ENCODE assay signal across 22 cellular contexts in genomic region chr1:93222987-93223675, GRCh38. TPM values are rescaled to one million over a fixed set of nuclear protein-coding genes. Genes with fewer than 3 reads are reported as not detected.
DNase-seq lines count a peak whose midpoint lies in the region; ATAC-seq, FAIRE-seq and TF ChIP-seq lines count a peak whose summit lies in the region.
"Had no signal": no experiment of that assay in that cellular context is flagged by ENCODE, and none has a peak within 500 bp of the region (broad histone marks: within the 10 kb centered on the region; RNA-seq: fewer than 3 reads in every experiment).

No MANE protein-coding gene starts in this region.

- no peak overlapping the region for H4K5ac ChIP-seq in IMR-90 (ENCODE audit: low read depth, low read length)

- H3K9me1 ChIP-seq in IMR-90 (ENCODE audit: insufficient read depth, low read length) = 0 out of 2 replicates have a peak, but pooled peaks cover 3% of the 10 kb centered on the region

- dilution Hi-C loops in IMR-90 (cut with HindIII; ENCODE audit: low sequenced_read_pairs, unreplicated experiment) = no loop called here

- no peaks in the 10 kb centered on the region for H3K4me1 Mint-ChIP-seq in GM23338
- H3K4me1 Mint-ChIP-seq in mesothelial cell of epicardium = peaks cover 15% of the 10 kb centered on the region

- no peak overlapping the region for H2AK5ac ChIP-seq in IMR-90 (ENCODE audit: low read depth, low read length)

- H3K27me3 ChIP-seq in GM23338 (ENCODE audit: insufficient read depth) (no peaks in the 10 kb centered on the region), IMR-90 (ENCODE audit: control insufficient read depth, insufficient read depth, low read length) (no peaks in the 10 kb centered on the region), bronchial epithelial cell (ENCODE audit: control insufficient read depth, insufficient read depth, low read length) (no peaks in the 10 kb centered on the region)
- H3K27me3 ChIP-seq: BLaER1 treated with 17β-estradiol and CSF1 and Interleukin-3, amounts not matched to agents 10 nM and 100 nM had no signal

- H3K4me3 ChIP-seq in GM23338 (no peak overlapping the region), IMR-90 (ENCODE audit: insufficient read depth, low read depth, low read length) (no peak overlapping the region), bronchial epithelial cell (ENCODE audit: low read depth, low read length) (no peak overlapping the region)
- H3K4me3 ChIP-seq: A549; BLaER1 treated with 17β-estradiol and CSF1 and Interleukin-3, amounts not matched to agents 10 nM and 100 nM; PC-9 had no signal

- no peak for FAIRE-seq in bronchial epithelial cell (lab: Jason Lieb, UNC)
- FAIRE-seq: A549, D721Med had no signal

- intact Hi-C loops in IMR-90 (cut with micrococcal nuclease) = no loop called here

- peaks cover 5% of the 10 kb centered on the region; the same call in 1 of the 2 replicates for H3K36me3 ChIP-seq in GM23338 (ENCODE audit: insufficient read depth)
- peaks cover 4% of the 10 kb centered on the region for H3K36me3 ChIP-seq in IMR-90 (ENCODE audit: control insufficient read depth, insufficient read depth, low read length)
- peaks cover under 1% of the 10 kb centered on the region for H3K36me3 ChIP-seq in bronchial epithelial cell (ENCODE audit: control insufficient read depth, insufficient read depth, low read length)

- BruUV-seq in IMR-90 (replicated peaks; lab: Mats Ljungman, UMichigan) = no TSS peak

- H3K36me3 Mint-ChIP-seq in GM23338 (ENCODE audit: low read depth) (peaks cover 63% of the 10 kb centered on the region), mesothelial cell of epicardium (peaks cover 27% of the 10 kb centered on the region)

- TF ChIP-seq POLR2A in IMR-90 (IDR thresholded peaks at IDR 0.05; ENCODE audit: low read depth, low read length) = no peak

- no peak overlapping the region for H3K56ac ChIP-seq in IMR-90 (ENCODE audit: extremely low read depth, insufficient read depth, low read length)

- H3K27ac Mint-ChIP-seq in GM23338 = no peak overlapping the region
- peak overlapping the region; percentile 66 for H3K27ac Mint-ChIP-seq in mesothelial cell of epicardium
- H3K27ac Mint-ChIP-seq: CD4-positive, alpha-beta T cell had no signal

- TF ChIP-seq CTCF in GM23338 (conservative IDR thresholded peaks at IDR 0.05; ENCODE audit: low read depth in 2 of 2) (no peak), IMR-90 (conservative IDR thresholded peaks at IDR 0.05; ENCODE audit: low read depth, low read length) (no peak), bronchial epithelial cell (IDR thresholded peaks at IDR 0.05; ENCODE audit: insufficient read depth, low read length, severe bottlenecking) (no peak), mesothelial cell of epicardium (IDR thresholded peaks at IDR 0.05; ENCODE audit: unreplicated experiment) (no peak)

- H3K27ac ChIP-seq in GM23338 (ENCODE audit: low read depth) = 0 out of 2 replicates have a peak overlapping the region, but pooled peaks have one; percentile 5
- no peak overlapping the region; the same call in 1 of the 2 replicates for H3K27ac ChIP-seq in IMR-90 (ENCODE audit: insufficient read depth, low read length)
- H3K27ac ChIP-seq: A549; BLaER1 treated with 17β-estradiol and CSF1 and Interleukin-3, amounts not matched to agents 10 nM and 100 nM; PC-9 had no signal

- H3K4me3 Mint-ChIP-seq in GM23338 (no peak overlapping the region), mesothelial cell of epicardium (no peak overlapping the region)
- H3K4me3 Mint-ChIP-seq: CD4-positive, alpha-beta T cell had no signal

- no peak overlapping the region for H3K4me2 ChIP-seq in GM23338
- no peak overlapping the region for H3K4me2 ChIP-seq in IMR-90 (ENCODE audit: low read depth, low read length)
- H3K4me2 ChIP-seq: A549; BLaER1 treated with 17β-estradiol and CSF1 and Interleukin-3, amounts not matched to agents 10 nM and 100 nM; PC-9 had no signal

- H3K9me3 ChIP-seq in IMR-90 (ENCODE audit: control insufficient read depth, insufficient read depth, low read length) = no peaks in the 10 kb centered on the region
- H3K9me3 ChIP-seq: A549 had no signal

- H3K23ac ChIP-seq in IMR-90 (ENCODE audit: low read depth, low read length) = no peak overlapping the region

- H3K9me3 Mint-ChIP-seq in GM23338 (no peaks in the 10 kb centered on the region), mesothelial cell of epicardium (peaks cover 13% of the 10 kb centered on the region)
- H3K9me3 Mint-ChIP-seq: CD4-positive, alpha-beta T cell had no signal

- WGBS in IMR-90 (ENCODE audit: extremely low coverage in 2 of 2, insufficient read length in 1 of 2), 2 experiments = no CpG with 5 or more reads among the region's 2 CpGs

- H3K14ac ChIP-seq in IMR-90 (replicated peaks; ENCODE audit: low read depth, low read length) = no peak overlapping the region

- no peak for TF ChIP-seq RAD21 in IMR-90 (IDR thresholded peaks at IDR 0.05; ENCODE audit: low read length)

- no peak overlapping the region for H2BK120ac ChIP-seq in IMR-90 (ENCODE audit: low read depth, low read length)

- no peak overlapping the region for H3K9ac ChIP-seq in IMR-90 (ENCODE audit: low read depth, low read length)
- H3K9ac ChIP-seq: BLaER1 treated with 17β-estradiol and CSF1 and Interleukin-3, amounts not matched to agents 10 nM and 100 nM had no signal

- peak overlapping the region; percentile 68 for H2BK5ac ChIP-seq in IMR-90 (ENCODE audit: low read depth, low read length, poor library complexity, severe bottlenecking)

- no peak overlapping the region for H2AFZ ChIP-seq in GM23338
- H2AFZ ChIP-seq in IMR-90 (replicated peaks; ENCODE audit: low read length, poor library complexity) = no peak overlapping the region
- H2AFZ ChIP-seq: PC-9 had no signal

- H2BK15ac ChIP-seq in IMR-90 (ENCODE audit: low read depth, low read length) = no peak overlapping the region

- peaks cover 9% of the 10 kb centered on the region for H3K27me3 Mint-ChIP-seq in GM23338 (ENCODE audit: insufficient read depth, low read depth, poor library complexity)
- no peaks in the 10 kb centered on the region for H3K27me3 Mint-ChIP-seq in mesothelial cell of epicardium (ENCODE audit: low read depth)
- H3K27me3 Mint-ChIP-seq: CD4-positive, alpha-beta T cell had no signal

- H3K18ac ChIP-seq in IMR-90 (ENCODE audit: low read depth, low read length) = peak overlapping the region; percentile 89; the same call in 1 of the 2 replicates

- H4K91ac ChIP-seq in IMR-90 (ENCODE audit: insufficient read depth, low read depth, low read length) = no peak overlapping the region

- DNase-seq in GM23338 (ENCODE audit: low spot score) (no peak), IMR-90 (no peak), bronchial epithelial cell (ENCODE audit: low read depth) (peak; percentile 81), mesothelial cell of epicardium (ENCODE audit: low spot score in 2 of 2, unreplicated experiment in 2 of 2) (no peak), HuH-7 (ENCODE audit: low spot score) (no peak), GF-D8 (lab: John Stamatoyannopoulos, UW) (no peak)
- DNase-seq: AML-193; CD4-positive, alpha-beta T cell; GOT3; KBM-7; NCI-H1417; NCI-H1694; NCI-H2029 treated with DMSO at 0.1 percent for 48 hours; NCI-H446 treated with DMSO at 0.1 percent for 48 hours; NCI-H526; PC-9; SHP77 had no signal

- no peaks in the 10 kb centered on the region for H3F3A ChIP-seq in GM23338 (replicated peaks; ENCODE audit: low read depth)

- H3K79me2 ChIP-seq in GM23338 (replicated peaks; ENCODE audit: insufficient read depth) = no peaks in the 10 kb centered on the region

- H3K4ac ChIP-seq in IMR-90 (ENCODE audit: low read depth, low read length) = no peak overlapping the region

- no peak overlapping the region for H2BK20ac ChIP-seq in IMR-90 (ENCODE audit: low read depth, low read length)

- ATAC-seq in GM23338 = no peak
- ATAC-seq in IMR-90 (ENCODE audit: low read depth) = no peak
- no peak for ATAC-seq in HG03039 (IDR thresholded peaks at IDR 0.05; ENCODE audit: unreplicated experiment)
- ATAC-seq: A549, HCT116 had no signal

- CTCF ChIA-PET in IMR-90 (lab: Yijun Ruan, JAX) = interaction anchor here (0.6 to 1.1 kb wide), 2 partner anchors 8 to 16 kb away, joined by 4 to 11 read pairs; no protein-coding TSS in a partner anchor

- no peak overlapping the region; a peak in 1 of 4 replicates for H4K8ac ChIP-seq in IMR-90 (ENCODE audit: low read depth in 2 of 2, low read length in 2 of 2)

- H3K4me1 ChIP-seq in GM23338 (ENCODE audit: insufficient read depth) (no peaks in the 10 kb centered on the region), IMR-90 (ENCODE audit: control insufficient read depth, insufficient read depth, low read length) (no peaks in the 10 kb centered on the region; the same call in 1 of the 2 replicates)
- H3K4me1 ChIP-seq: A549 had no signal

- H3K9me2 ChIP-seq in GM23338 (ENCODE audit: insufficient read depth) = no peaks in the 10 kb centered on the region

- H3K79me1 ChIP-seq in IMR-90 (ENCODE audit: low read depth in 1 of 2, low read length in 2 of 2) = no peaks in the 10 kb centered on the region

- POLR2A ChIA-PET in IMR-90 (lab: Charles Lee; ENCODE audit: unreplicated experiment) = no interaction called here

- H4K20me1 ChIP-seq in GM23338 (replicated peaks; ENCODE audit: insufficient read depth) (no peaks in the 10 kb centered on the region), IMR-90 (ENCODE audit: insufficient read depth, low read length) (no peaks in the 10 kb centered on the region)
- H4K20me1 ChIP-seq: BLaER1 treated with 17β-estradiol and CSF1 and Interleukin-3, amounts not matched to agents 10 nM and 100 nM had no signal

- H2AK9ac ChIP-seq in IMR-90 (replicated peaks; ENCODE audit: low read depth, low read length, poor library complexity) = no peak overlapping the region

- in situ Hi-C loops in IMR-90 (cut with MboI; ENCODE audit: low sequenced_read_pairs) = no loop called here

TF ChIP-seq in GM23338, 12 proteins besides CTCF, POLR2A, EP300 and RAD21 (continues in another document):
- TF ChIP-seq POLR2AphosphoS5 (IDR thresholded peaks at IDR 0.05; ENCODE audit: low read depth) = no peak

TF ChIP-seq in IMR-90, 13 proteins besides CTCF, POLR2A, EP300 and RAD21 (continues in another document):
- TF ChIP-seq MAFK (IDR thresholded peaks at IDR 0.05; ENCODE audit: low read depth, low read length) = no peak

RNA-seq across cellular contexts. Expression of gene CCDC18, which starts 42.6 kb away (rescaled TPM):
- total RNA-seq in GM23338 (2014; rRNA removed; shearing (Covaris generic)) = 7.5 and 16.3 TPM in 2 replicates
- polyA plus RNA-seq in GM23338 (2016; fragmentation: Nextera tagmentation; extraction: Ambion mirVana) (37.0 and 47.9 TPM in 2 replicates), IMR-90 (2012; rRNA removed) (4.3 and 5.5 TPM in 2 replicates)
- total RNA-seq in IMR-90 (2012; rRNA removed) (7.3 and 20.0 TPM in 2 replicates), bronchial epithelial cell (3.4 and 4.1 TPM in 2 replicates), mesothelial cell of epicardium (7.5 to 9.9 TPM (median 8.2 TPM) in 3 replicates)
- polyA plus RNA-seq in IMR-90 (2012; cell fraction: cytosol; rRNA removed) = 0.74 and 0.75 TPM in 2 replicates
- 1.8 and 8.3 TPM in 2 replicates for polyA plus RNA-seq in IMR-90 (2012; cell fraction: nucleus; rRNA removed; ENCODE audit: low replicate concordance)

RNA-seq across cellular contexts. Expression of gene TMED5, which starts 42.9 kb away (rescaled TPM):
- 45.2 and 52.2 TPM in 2 replicates for total RNA-seq in GM23338 (2014; rRNA removed; shearing (Covaris generic))
- polyA plus RNA-seq in GM23338 (2016; fragmentation: Nextera tagmentation; extraction: Ambion mirVana) (20.2 and 25.0 TPM in 2 replicates), IMR-90 (2012; rRNA removed) (38.1 and 39.0 TPM in 2 replicates)
- total RNA-seq in IMR-90 (2012; rRNA removed) (20.1 and 53.3 TPM in 2 replicates), bronchial epithelial cell (52.7 and 56.8 TPM in 2 replicates), mesothelial cell of epicardium (41.7 to 43.0 TPM (median 41.8 TPM) in 3 replicates)
- polyA plus RNA-seq in IMR-90 (2012; cell fraction: cytosol; rRNA removed) = 11.1 and 12.9 TPM in 2 replicates
- polyA plus RNA-seq in IMR-90 (2012; cell fraction: nucleus; rRNA removed; ENCODE audit: low replicate concordance) = 5.0 and 19.1 TPM in 2 replicates
